ENCODE assay signal across 13 cellular contexts in genomic region chr5:114185274-114185673, GRCh38.
A peak's percentile ranks its signal among the peaks of the same experiment; 100 is the strongest.
DNase-seq lines count a peak whose midpoint lies in the region; ATAC-seq and TF ChIP-seq lines count a peak whose summit lies in the region.
"Had no signal": no experiment of that assay in that cellular context is flagged by ENCODE, and none has a peak within 500 bp of the region (broad histone marks: within the 10 kb centered on the region; RNA-seq: fewer than 3 reads in every experiment).

No MANE protein-coding gene starts in this region.

- H3K9ac ChIP-seq in adipocyte (ENCODE audit: low read length): peak overlapping the region; percentile 9

- ATAC-seq in gastroesophageal sphincter (no peak), HG02798 (IDR thresholded peaks at IDR 0.05; ENCODE audit: poor library complexity, unreplicated experiment) (no peak)
- ATAC-seq: stimulated activated naive CD8-positive, alpha-beta T cell treated with anti-CD3 and anti-CD28 coated beads, Interleukin-15, amount 100 ng/mL, for 72 hours had no signal

- no peaks in the 10 kb centered on the region for H3K36me3 ChIP-seq in adipocyte (ENCODE audit: control insufficient read depth, insufficient read depth, low read length, severe bottlenecking)
- no peaks in the 10 kb centered on the region for H3K36me3 ChIP-seq in hepatocyte (replicated peaks; ENCODE audit: insufficient read depth, low read depth)
- no peaks in the 10 kb centered on the region for H3K36me3 ChIP-seq in spleen
- H3K36me3 ChIP-seq in gastroesophageal sphincter: no peaks in the 10 kb centered on the region

- no peaks in the 10 kb centered on the region for H3K27me3 ChIP-seq in adipocyte (replicated peaks; ENCODE audit: control insufficient read depth, insufficient read depth, low read length)
- H3K27me3 ChIP-seq in hepatocyte: no peaks in the 10 kb centered on the region
- no peaks in the 10 kb centered on the region for H3K27me3 ChIP-seq in spleen (replicated peaks in 1 of 7)
- H3K27me3 ChIP-seq in gastroesophageal sphincter: no peaks in the 10 kb centered on the region
- H3K27me3 ChIP-seq: dorsolateral prefrontal cortex had no signal

- H3K4me1 ChIP-seq in adipocyte (ENCODE audit: control insufficient read depth, insufficient read depth, low read length) (no peaks in the 10 kb centered on the region), hepatocyte (ENCODE audit: insufficient read depth) (no peaks in the 10 kb centered on the region), spleen (no peaks in the 10 kb centered on the region), gastroesophageal sphincter (no peaks in the 10 kb centered on the region)

- TF ChIP-seq EP300 in gastroesophageal sphincter (IDR thresholded peaks at IDR 0.05): no peak

- TF ChIP-seq POLR2A in spleen (IDR thresholded peaks at IDR 0.05) (no peak), gastroesophageal sphincter (IDR thresholded peaks at IDR 0.05) (no peak)

- DNase-seq in H4 (ENCODE audit: low spot score) (peak; percentile 64), adipocyte (ENCODE audit: low read depth) (no peak), hepatocyte (ENCODE audit: low spot score) (peak; percentile 26), spleen (no peak), hepatic stellate cell (ENCODE audit: low spot score) (no peak), NCI-H82 (lab: John Stamatoyannopoulos, UW) (no peak)
- DNase-seq: amniotic stem cell; dorsolateral prefrontal cortex; MV-4-11; NCI-H446 treated with DMSO at 0.1 percent for 48 hours; stimulated activated naive CD8-positive, alpha-beta T cell treated with anti-CD3 and anti-CD28 coated beads, Interleukin-15, amount 100 ng/mL, for 72 hours had no signal

- H3K4me2 ChIP-seq in hepatocyte: peak overlapping the region; percentile 58

- H3K4me3 ChIP-seq in adipocyte (ENCODE audit: low read length) (peak overlapping the region; percentile 55), hepatocyte (no peak overlapping the region), spleen (peak overlapping the region in 1 of 8 donors; percentile 6), gastroesophageal sphincter (no peak overlapping the region)
- H3K4me3 ChIP-seq: dorsolateral prefrontal cortex had no signal

- H3K9me3 ChIP-seq in adipocyte (ENCODE audit: control insufficient read depth, low read length) (peaks cover 7% of the 10 kb centered on the region), hepatocyte (ENCODE audit: low read depth) (no peaks in the 10 kb centered on the region), spleen (peaks cover 0 to 31% (median 12%) of the 10 kb centered on the region in 8 donors), gastroesophageal sphincter (peaks cover 0 to 5% (median 0%) of the 10 kb centered on the region in 3 donors)

- peak overlapping the region; percentile 56 for H3K27ac ChIP-seq in hepatocyte
- peak overlapping the region in 6 of 8 donors; percentile 7 to 55 (median 47) for H3K27ac ChIP-seq in spleen
- H3K27ac ChIP-seq in gastroesophageal sphincter: no peak overlapping the region
- H3K27ac ChIP-seq: dorsolateral prefrontal cortex had no signal

- H2AFZ ChIP-seq in hepatocyte: peak overlapping the region; percentile 50

- no peaks in the 10 kb centered on the region for H3K79me2 ChIP-seq in hepatocyte

- intact Hi-C loops in spleen (cut with DNase I; ENCODE audit: low total_unique reads): no loop called here

- H3K9me2 ChIP-seq in hepatocyte (replicated peaks; ENCODE audit: insufficient read depth): no peaks in the 10 kb centered on the region

- H4K20me1 ChIP-seq in hepatocyte (ENCODE audit: insufficient read depth, poor library complexity, severe bottlenecking): no peaks in the 10 kb centered on the region

- 62% methylated on average over 8 of the region's 8 CpGs for WGBS in hepatocyte (ENCODE audit: low lambda C conversion rate, missing lambda C conversion rate)
- WGBS in spleen, 5 donors: 46 to 66% (median 62%) methylated on average over 8 of the region's 8 CpGs
- 60 to 65% methylated on average over 1 to 6 of the region's 8 CpGs for WGBS in gastroesophageal sphincter (ENCODE audit: low coverage in 1 of 2), 2 donors

- TF ChIP-seq CTCF in hepatocyte (IDR thresholded peaks at IDR 0.05; ENCODE audit: poor library complexity): no peak
- TF ChIP-seq CTCF in spleen (IDR thresholded peaks at IDR 0.05 in 8 of 11, conservative IDR thresholded peaks at IDR 0.05 in 3 of 11): no peak
- no peak for TF ChIP-seq CTCF in gastroesophageal sphincter (IDR thresholded peaks at IDR 0.05)

Comparison
In these comparisons a context has a peak if more than half of its experiments do, and no peak if none do; other contexts are left out.
1. DNase-seq: peak in H4 (single experiment) and hepatocyte (single experiment); none in adipocyte (single experiment), spleen (single experiment), hepatic stellate cell (single experiment) and NCI-H82 (single experiment).
2. H3K27ac ChIP-seq: peak in hepatocyte (single experiment) and spleen (6 of 8); none in gastroesophageal sphincter (0 of 4).